ENCODE assay signal across 8 cellular contexts in the genomic region with DNA sequence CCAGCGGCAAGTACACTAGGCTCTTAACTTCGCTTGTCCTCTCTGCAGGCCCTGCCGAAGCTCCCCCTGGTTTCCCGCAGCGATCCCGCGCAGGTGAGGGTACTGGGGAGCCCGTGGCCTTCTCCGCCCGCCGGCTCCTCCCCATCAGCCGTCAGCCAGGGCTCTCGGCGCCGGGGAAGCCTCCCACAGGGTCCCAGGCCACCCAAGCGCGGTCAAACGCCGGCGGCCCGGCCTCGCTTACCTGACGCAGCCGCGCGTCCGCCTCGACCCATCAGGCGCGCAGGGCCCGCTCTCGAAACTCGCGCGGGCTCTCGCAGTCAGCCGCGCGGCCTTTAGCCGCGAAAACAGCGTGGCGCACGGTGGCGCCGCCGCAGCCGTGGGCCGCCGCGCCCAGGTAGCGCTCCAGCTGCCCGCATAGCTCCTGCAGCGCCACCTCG. TPM values are rescaled to one million over a fixed set of nuclear protein-coding genes. Genes with fewer than 3 reads are reported as not detected.
DNase-seq lines count a peak whose midpoint lies in the region; ATAC-seq and TF ChIP-seq lines count a peak whose summit lies in the region.
"Not testable (repeated sequence)": the region's sequence is repeated elsewhere in the genome, so short reads cannot be mapped to it uniquely, and the experiment has no call there.

No MANE protein-coding gene starts in this region.

- not testable (repeated sequence) for H3K4me1 Mint-ChIP-seq in central memory CD8-positive, alpha-beta T cell; naive thymus-derived CD8-positive, alpha-beta T cell

- H3K9me3 Mint-ChIP-seq in central memory CD8-positive, alpha-beta T cell; naive thymus-derived CD8-positive, alpha-beta T cell: not testable (repeated sequence)

- TF ChIP-seq CTCF in DND-41 (IDR thresholded peaks at IDR 0.05; ENCODE audit: borderline replicate concordance, extremely low read depth, low read length, poor library complexity, severe bottlenecking); Panc1 (IDR thresholded peaks at IDR 0.05): not testable (repeated sequence)

- ATAC-seq in DND-41 (ENCODE audit: insufficient read depth, low read depth) (peak; percentile 63), GM19328 (IDR thresholded peaks at IDR 0.05; ENCODE audit: unreplicated experiment) (peak; percentile 31), GM21528 (IDR thresholded peaks at IDR 0.05; ENCODE audit: low FRiP score, unreplicated experiment) (peak; percentile 29), HG02798 (IDR thresholded peaks at IDR 0.05; ENCODE audit: poor library complexity, unreplicated experiment) (peak; percentile 50), HG03135 (IDR thresholded peaks at IDR 0.05; ENCODE audit: unreplicated experiment) (peak; percentile 29), Panc1 (peak; percentile 69)
- peak; percentile 30 for ATAC-seq in central memory CD8-positive, alpha-beta T cell (replicated peaks; ENCODE audit: extremely low read depth, poor library complexity, severe bottlenecking)
- peak; percentile 22 to 24 for ATAC-seq in naive thymus-derived CD8-positive, alpha-beta T cell

- not testable (repeated sequence) for H3K27ac ChIP-seq in DND-41 (ENCODE audit: low read length); Panc1 (ENCODE audit: low read length)

- POLR2A ChIA-PET in Panc1 (lab: Charles Lee); naive thymus-derived CD8-positive, alpha-beta T cell (lab: Charles Lee): not testable (repeated sequence)

- CTCF ChIA-PET in Panc1 (lab: Charles Lee) = not testable (repeated sequence)

- not testable (repeated sequence) for H3K9ac ChIP-seq in DND-41 (ENCODE audit: low read depth, low read length)

- not testable (repeated sequence) for H3K27me3 ChIP-seq in DND-41 (ENCODE audit: insufficient read depth, low read length, poor library complexity); Panc1 (ENCODE audit: control insufficient read depth, insufficient read depth, low read length)

- H3K27me3 Mint-ChIP-seq in central memory CD8-positive, alpha-beta T cell; naive thymus-derived CD8-positive, alpha-beta T cell: not testable (repeated sequence)

- H3K27ac Mint-ChIP-seq in central memory CD8-positive, alpha-beta T cell (ENCODE audit: low read depth); naive thymus-derived CD8-positive, alpha-beta T cell: not testable (repeated sequence)

- H4K20me1 ChIP-seq in DND-41 (ENCODE audit: insufficient read depth, low read length) = not testable (repeated sequence)

- in situ Hi-C loops in Panc1 (cut with HindIII; ENCODE audit: low pct_unique_long_range_greater_than_20kb, low sequenced_read_pairs) = not testable (repeated sequence)

- not testable (repeated sequence) for H3K79me2 ChIP-seq in DND-41 (ENCODE audit: insufficient read depth, low read length)

- H3K9me3 ChIP-seq in DND-41 (ENCODE audit: insufficient read depth, low read length, severe bottlenecking); Panc1 (ENCODE audit: control insufficient read depth, insufficient read depth, low read depth, low read length): not testable (repeated sequence)

- DNase-seq in DND-41; Panc1 (ENCODE audit: low read depth, low spot score); central memory CD8-positive, alpha-beta T cell (ENCODE audit: low spot score in 2 of 2); naive thymus-derived CD8-positive, alpha-beta T cell: not testable (repeated sequence)

- H3K4me1 ChIP-seq in DND-41 (ENCODE audit: insufficient read depth, low read length); Panc1 (ENCODE audit: control insufficient read depth, insufficient read depth, low read length): not testable (repeated sequence)

- H3K36me3 Mint-ChIP-seq in central memory CD8-positive, alpha-beta T cell (ENCODE audit: insufficient read depth); naive thymus-derived CD8-positive, alpha-beta T cell: not testable (repeated sequence)

- H2AFZ ChIP-seq in DND-41 (ENCODE audit: low read depth, low read length) = not testable (repeated sequence)

- intact Hi-C loops in Panc1 (cut with micrococcal nuclease; ENCODE audit: unreplicated experiment) = not testable (repeated sequence)

- H3K36me3 ChIP-seq in DND-41 (ENCODE audit: insufficient read depth, low read length); Panc1 (ENCODE audit: control insufficient read depth, insufficient read depth, low read length): not testable (repeated sequence)

- not testable (repeated sequence) for BruUV-seq in Panc1 (replicated peaks; lab: Mats Ljungman, UMichigan)

- not testable (repeated sequence) for H3K4me3 Mint-ChIP-seq in central memory CD8-positive, alpha-beta T cell; naive thymus-derived CD8-positive, alpha-beta T cell

- not testable (repeated sequence) for H3K4me3 ChIP-seq in DND-41 (ENCODE audit: low read depth in 1 of 2, low read length in 2 of 2); Panc1 (ENCODE audit: low read depth in 2 of 2, low read length in 2 of 2)

- H3K4me2 ChIP-seq in DND-41 (ENCODE audit: insufficient read depth, low read length) = not testable (repeated sequence)

RNA-seq across cellular contexts. Expression of a gene that starts 57.2 kb away (rescaled TPM):
- total RNA-seq in Panc1 (2021; ENCODE audit: unreplicated experiment) = 4.1 TPM
- 8.7 TPM for polyA plus RNA-seq in Panc1 (2012; ENCODE audit: insufficient read length)
- total RNA-seq in naive thymus-derived CD8-positive, alpha-beta T cell = 10 to 100 TPM; 12.3 to 14.4 TPM
- polyA plus RNA-seq in naive thymus-derived CD8-positive, alpha-beta T cell = under 1 TPM in 2 of 3 donors, not detected in 1; 0.17 to 0.74 TPM
